ENCODE assay signal across 19 cellular contexts in the genomic region with DNA sequence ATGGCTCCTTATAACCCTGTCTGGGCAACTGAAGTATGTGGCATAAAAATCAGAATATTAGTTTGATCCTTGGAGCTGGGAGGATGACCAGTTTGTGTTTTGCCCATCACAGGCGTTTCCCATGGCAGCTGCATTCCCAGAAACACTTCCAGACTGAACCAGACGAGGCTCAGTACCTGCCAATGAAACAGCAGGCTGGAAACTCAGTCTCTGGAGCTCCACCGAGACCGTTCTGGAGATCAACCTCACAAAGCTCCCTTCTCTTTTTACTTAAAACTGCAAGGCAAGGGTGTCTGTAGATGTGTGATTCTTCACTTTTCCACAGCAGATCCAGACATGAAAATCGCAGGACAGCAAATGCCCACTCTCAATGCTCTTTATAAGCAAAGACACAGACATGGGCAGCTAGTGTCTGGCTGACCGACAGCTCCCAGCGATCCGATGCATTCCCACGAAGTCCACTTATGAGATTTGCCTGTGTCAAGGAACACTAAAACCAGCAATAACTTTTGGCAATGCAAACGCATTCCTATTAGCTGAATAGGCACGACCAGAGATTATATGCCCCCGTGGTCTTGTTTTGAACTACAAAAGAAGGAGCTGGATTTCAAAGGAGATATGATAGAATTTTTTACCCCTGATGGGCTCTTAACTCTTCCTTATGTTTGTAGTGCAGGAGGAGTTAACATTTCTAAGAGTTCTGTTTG.
DNase-seq lines count a peak whose midpoint lies in the region; ATAC-seq and TF ChIP-seq lines count a peak whose summit lies in the region.
"Had no signal": no experiment of that assay in that cellular context is flagged by ENCODE, and none has a peak within 500 bp of the region (broad histone marks: within the 10 kb centered on the region; RNA-seq: fewer than 3 reads in every experiment).

No MANE protein-coding gene starts in this region.

- no peak overlapping the region for H2BK15ac ChIP-seq in mesenchymal stem cell (ENCODE audit: low read depth, poor library complexity, severe bottlenecking)

- H2BK12ac ChIP-seq in mesenchymal stem cell (ENCODE audit: low read length in 2 of 2): peak overlapping the region in 1 of 2 experiments; percentile 15

- no peak overlapping the region for H2BK5ac ChIP-seq in mesenchymal stem cell (ENCODE audit: low read depth, low read length, poor library complexity, severe bottlenecking)

- H4K8ac ChIP-seq in mesenchymal stem cell (ENCODE audit: low read length): no peak overlapping the region

- no peaks in the 10 kb centered on the region for H3K9me3 ChIP-seq in mesenchymal stem cell (ENCODE audit: control insufficient read depth, low read length)
- H3K9me3 ChIP-seq: heart left ventricle had no signal

- H3K4me3 ChIP-seq in cardiac fibroblast (replicated peaks in 1 of 2; ENCODE audit: low read depth in 2 of 2, low read length in 2 of 2): no peak overlapping the region
- peak overlapping the region in 1 of 2 experiments; percentile 20 for H3K4me3 ChIP-seq in mesenchymal stem cell (ENCODE audit: insufficient read depth in 1 of 2, low read depth in 1 of 2, low read length in 2 of 2)
- H3K4me3 ChIP-seq: PC-9 had no signal

- no peak for ATAC-seq in HG02623 (IDR thresholded peaks at IDR 0.05; ENCODE audit: unreplicated experiment)
- ATAC-seq: heart left ventricle had no signal

- H3K27me3 ChIP-seq in mesenchymal stem cell (ENCODE audit: control insufficient read depth in 1 of 2, insufficient read depth in 1 of 2, low read length in 2 of 2): no peaks in the 10 kb centered on the region

- peak overlapping the region; percentile 70 for H3K9ac ChIP-seq in mesenchymal stem cell (ENCODE audit: low read length)
- H3K9ac ChIP-seq: KMS-11 had no signal

- DNase-seq in A172 (ENCODE audit: low spot score) (peak; percentile 8), HFFc6 (peak; percentile 65), cardiac fibroblast (ENCODE audit: low read depth in 2 of 2) (peak; percentile 67 to 84), mesenchymal stem cell (peak; percentile 75), NCI-H146 treated with DMSO at 0.1 percent for 48 hours (lab: John Stamatoyannopoulos, UW; ENCODE audit: unreplicated experiment) (no peak), SW 1271 (lab: John Stamatoyannopoulos, UW) (no peak)
- DNase-seq in activated CD4-positive, alpha-beta T cell treated with anti-CD3 and anti-CD28 coated beads, Interleukin-2, amount 50 U/mL, for 48 hours: no peak
- DNase-seq: activated CD4-positive, CD25-positive, alpha-beta regulatory T cell; activated CD8-positive, alpha-beta memory T cell treated with anti-CD3 and anti-CD28 coated beads, Interleukin-2, amount 50 U/mL, for 48 hours; activated naive CD4-positive, alpha-beta T cell treated with anti-CD3 and anti-CD28 coated beads for 36 hours; caudate nucleus; heart left ventricle; NCI-H146; NCI-H446 treated with DMSO at 0.1 percent for 48 hours; PC-9; stimulated activated CD8-positive, alpha-beta memory T cell treated with anti-CD3 and anti-CD28 coated beads, Interleukin-4, amount 100 ng/mL, for 48 hours; T-helper 1 cell had no signal

- peaks cover 5% of the 10 kb centered on the region for H3K4me1 ChIP-seq in mesenchymal stem cell (ENCODE audit: control insufficient read depth, insufficient read depth, low read depth, low read length)
- H3K4me1 ChIP-seq: heart left ventricle had no signal

- H3K4me3 Mint-ChIP-seq in HFFc6: peak overlapping the region; percentile 48; the same call in 1 of the 2 replicates
- H3K4me3 Mint-ChIP-seq: activated naive CD4-positive, alpha-beta T cell treated with anti-CD3 and anti-CD28 coated beads for 36 hours had no signal

- no peak overlapping the region for H3K23ac ChIP-seq in mesenchymal stem cell (ENCODE audit: low read length in 2 of 2)

- peak overlapping the region; percentile 57 for H3K27ac Mint-ChIP-seq in HFFc6
- H3K27ac Mint-ChIP-seq: activated naive CD4-positive, alpha-beta T cell treated with anti-CD3 and anti-CD28 coated beads for 36 hours had no signal

- H3K27ac ChIP-seq in mesenchymal stem cell (ENCODE audit: low read length, poor library complexity, severe bottlenecking): peak overlapping the region; percentile 14
- H3K27ac ChIP-seq: KMS-11, PC-9 had no signal

- peak overlapping the region; percentile 14 to 56 for H3K18ac ChIP-seq in mesenchymal stem cell (ENCODE audit: low read depth in 1 of 2, low read length in 2 of 2)

- no peak overlapping the region for H2AK5ac ChIP-seq in mesenchymal stem cell (ENCODE audit: low read length, severe bottlenecking)

- H2BK120ac ChIP-seq in mesenchymal stem cell (ENCODE audit: low read depth, low read length): no peak overlapping the region

- H3K14ac ChIP-seq in mesenchymal stem cell (ENCODE audit: low read length in 2 of 2): no peak overlapping the region

- no peak overlapping the region for H2AFZ ChIP-seq in mesenchymal stem cell (ENCODE audit: low read depth, low read length)
- H2AFZ ChIP-seq: PC-9 had no signal

- H3K4me1 Mint-ChIP-seq in HFFc6 (ENCODE audit: low read depth): peaks cover 20% of the 10 kb centered on the region

- H4K91ac ChIP-seq in mesenchymal stem cell (ENCODE audit: low read length): no peak overlapping the region

- peaks cover 3% of the 10 kb centered on the region; the same call in 1 of the 2 replicates for H3K27me3 Mint-ChIP-seq in HFFc6 (ENCODE audit: insufficient read depth)

- H3K4ac ChIP-seq in mesenchymal stem cell (ENCODE audit: low read depth in 1 of 2, low read length in 2 of 2): no peak overlapping the region

- H3K9me3 Mint-ChIP-seq in HFFc6: no peaks in the 10 kb centered on the region; the same call in 1 of the 2 replicates
- H3K9me3 Mint-ChIP-seq: activated naive CD4-positive, alpha-beta T cell treated with anti-CD3 and anti-CD28 coated beads for 36 hours had no signal

- no peak for TF ChIP-seq CTCF in HFFc6 (IDR thresholded peaks at IDR 0.05)
- TF ChIP-seq CTCF in cardiac fibroblast (IDR thresholded peaks at IDR 0.05; ENCODE audit: low read depth, low read length): no peak

- WGBS in mesenchymal stem cell: 67% methylated on average over 12 of the region's 12 CpGs

- H3K36me3 ChIP-seq in mesenchymal stem cell (ENCODE audit: control insufficient read depth in 1 of 2, insufficient read depth in 2 of 2, low read depth in 1 of 2, low read length in 2 of 2): peaks cover 12 to 82% of the 10 kb centered on the region in 2 experiments
- H3K36me3 ChIP-seq: heart left ventricle had no signal

- peaks cover 35% of the 10 kb centered on the region for H3K79me1 ChIP-seq in mesenchymal stem cell (replicated peaks; ENCODE audit: low read length, poor library complexity, severe bottlenecking)

- H3K4me2 ChIP-seq in mesenchymal stem cell (ENCODE audit: low read length, poor library complexity, severe bottlenecking): no peak overlapping the region
- H3K4me2 ChIP-seq: KMS-11, PC-9 had no signal

- no peaks in the 10 kb centered on the region for H3K36me3 Mint-ChIP-seq in HFFc6 (ENCODE audit: low read depth)

Comparison
In these comparisons a context has a peak if more than half of its experiments do, and no peak if none do; other contexts are left out.
1. DNase-seq: peak in A172 (single experiment), HFFc6 (single experiment), cardiac fibroblast (2 of 2) and mesenchymal stem cell (single experiment); none in NCI-H146 treated with DMSO at 0.1 percent for 48 hours (single experiment), activated CD4-positive, alpha-beta T cell treated with anti-CD3 and anti-CD28 coated beads, Interleukin-2, amount 50 U/mL, for 48 hours (0 of 2) and SW 1271 (0 of 2).